21 cellular contexts compared by ENCODE assay signal in the genomic region with DNA sequence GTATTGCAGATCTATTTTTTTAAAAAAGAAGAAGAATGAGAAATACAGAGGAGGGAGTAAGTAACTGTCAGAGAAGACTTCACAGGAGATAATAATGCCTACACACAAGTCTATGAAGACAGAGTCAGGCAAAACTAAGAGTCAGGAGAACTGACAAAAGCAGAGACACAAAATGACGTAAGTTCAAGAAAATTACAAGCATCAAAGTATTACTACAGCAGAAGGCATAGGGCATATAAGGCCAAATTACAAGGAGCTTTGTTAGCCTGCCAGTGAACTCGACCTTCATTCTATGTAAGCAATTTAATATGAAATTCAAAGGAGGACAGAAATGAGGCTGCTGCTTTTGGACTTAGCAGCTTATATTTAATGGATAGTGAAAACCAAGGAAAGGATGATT. TPM values are rescaled to one million over a fixed set of nuclear protein-coding genes. Genes with fewer than 3 reads are reported as not detected.
DNase-seq lines count a peak whose midpoint lies in the region; ATAC-seq and TF ChIP-seq lines count a peak whose summit lies in the region.
"Had no signal": no experiment of that assay in that cellular context is flagged by ENCODE, and none has a peak within 500 bp of the region (broad histone marks: within the 10 kb centered on the region; RNA-seq: fewer than 3 reads in every experiment).

No MANE protein-coding gene starts in this region.

- no peak for TF ChIP-seq POLR2A in right lobe of liver (IDR thresholded peaks at IDR 0.05)

- no peaks in the 10 kb centered on the region for H3K4me1 ChIP-seq in right lobe of liver
- H3K4me1 ChIP-seq: BE2C had no signal

- H3K27ac ChIP-seq in right lobe of liver = no peak overlapping the region
- H3K27ac ChIP-seq: SK-N-MC had no signal

- no peaks in the 10 kb centered on the region for H3K36me3 ChIP-seq in right lobe of liver
- H3K36me3 ChIP-seq: BE2C had no signal

- DNase-seq in activated naive CD8-positive, alpha-beta T cell treated with anti-CD3 and anti-CD28 coated beads for 36 hours = no peak
- DNase-seq in central memory CD8-positive, alpha-beta T cell (ENCODE audit: low spot score in 2 of 2) = no peak
- DNase-seq in fibroblast of pulmonary artery (ENCODE audit: low read depth) (peak; percentile 4), GM13976 (ENCODE audit: low spot score) (no peak), right lobe of liver (no peak)
- DNase-seq: 8988T; BE2C; Calu3; CD8-positive, alpha-beta T cell; DMS53; KBM-7; NCI-H1417 treated with DMSO at 0.1 percent for 48 hours; NCI-H187 treated with DMSO at 0.1 percent for 48 hours; NCI-H2227 treated with DMSO at 0.1 percent for 48 hours; NCI-H524 treated with DMSO at 0.1 percent for 48 hours; SHP77 had no signal

- H3K27ac Mint-ChIP-seq in activated naive CD8-positive, alpha-beta T cell = peak overlapping the region; percentile 13
- H3K27ac Mint-ChIP-seq in activated naive CD8-positive, alpha-beta T cell treated with anti-CD3 and anti-CD28 coated beads for 36 hours = no peak overlapping the region
- peak overlapping the region; percentile 45 for H3K27ac Mint-ChIP-seq in central memory CD8-positive, alpha-beta T cell (ENCODE audit: low read depth)
- H3K27ac Mint-ChIP-seq: CD8-positive, alpha-beta T cell; GM23338 had no signal

- ATAC-seq in central memory CD8-positive, alpha-beta T cell (replicated peaks; ENCODE audit: extremely low read depth, poor library complexity, severe bottlenecking) = no peak
- ATAC-seq in HG03175 (IDR thresholded peaks at IDR 0.05; ENCODE audit: unreplicated experiment) (no peak), right lobe of liver (no peak), HG03095 (IDR thresholded peaks at IDR 0.05; ENCODE audit: unreplicated experiment) (no peak)
- ATAC-seq: CD8-positive, alpha-beta T cell; GM23338 had no signal

- no peak overlapping the region for H3K4me3 ChIP-seq in fibroblast of pulmonary artery (replicated peaks; ENCODE audit: low read depth, low read length)
- no peak overlapping the region for H3K4me3 ChIP-seq in right lobe of liver
- H3K4me3 ChIP-seq: GM23338, SK-N-MC had no signal

- H3K4me3 Mint-ChIP-seq in activated naive CD8-positive, alpha-beta T cell = no peak overlapping the region
- no peak overlapping the region for H3K4me3 Mint-ChIP-seq in activated naive CD8-positive, alpha-beta T cell treated with anti-CD3 and anti-CD28 coated beads for 36 hours
- H3K4me3 Mint-ChIP-seq in central memory CD8-positive, alpha-beta T cell = no peak overlapping the region
- H3K4me3 Mint-ChIP-seq: CD8-positive, alpha-beta T cell; GM23338 had no signal

- no peaks in the 10 kb centered on the region for H3K27me3 ChIP-seq in right lobe of liver
- H3K27me3 ChIP-seq: BE2C had no signal

- intact Hi-C loops in right lobe of liver (cut with DNase I) = loop anchor here in 1 of 2 donors (10.0 kb wide), 1 partner anchor 98 kb away; no protein-coding TSS in a partner anchor

- no peaks in the 10 kb centered on the region for H3K27me3 Mint-ChIP-seq in activated naive CD8-positive, alpha-beta T cell
- no peaks in the 10 kb centered on the region for H3K27me3 Mint-ChIP-seq in activated naive CD8-positive, alpha-beta T cell treated with anti-CD3 and anti-CD28 coated beads for 36 hours
- no peaks in the 10 kb centered on the region for H3K27me3 Mint-ChIP-seq in central memory CD8-positive, alpha-beta T cell

- TF ChIP-seq CTCF in fibroblast of pulmonary artery (IDR thresholded peaks at IDR 0.05; ENCODE audit: low read length, missing control alignments) (no peak), GM13976 (IDR thresholded peaks at IDR 0.05; ENCODE audit: borderline replicate concordance, control extremely low read depth, extremely low read depth, insufficient read depth, missing control alignments) (no peak), right lobe of liver (IDR thresholded peaks at IDR 0.05) (no peak)

- peaks cover 29% of the 10 kb centered on the region for H3K4me1 Mint-ChIP-seq in activated naive CD8-positive, alpha-beta T cell (ENCODE audit: low read depth)
- H3K4me1 Mint-ChIP-seq in activated naive CD8-positive, alpha-beta T cell treated with anti-CD3 and anti-CD28 coated beads for 36 hours = peaks cover 33% of the 10 kb centered on the region
- peaks cover 25% of the 10 kb centered on the region for H3K4me1 Mint-ChIP-seq in central memory CD8-positive, alpha-beta T cell

- H3K36me3 Mint-ChIP-seq in activated naive CD8-positive, alpha-beta T cell = peaks cover 4% of the 10 kb centered on the region
- peaks cover 16% of the 10 kb centered on the region for H3K36me3 Mint-ChIP-seq in activated naive CD8-positive, alpha-beta T cell treated with anti-CD3 and anti-CD28 coated beads for 36 hours
- H3K36me3 Mint-ChIP-seq in central memory CD8-positive, alpha-beta T cell (ENCODE audit: insufficient read depth) = no peaks in the 10 kb centered on the region
- H3K36me3 Mint-ChIP-seq: CD8-positive, alpha-beta T cell had no signal

- no peaks in the 10 kb centered on the region for H3K9me3 ChIP-seq in right lobe of liver
- H3K9me3 ChIP-seq: BE2C had no signal

- in situ Hi-C loops in GM13976 (cut with MboI; ENCODE audit: low sequenced_read_pairs, unreplicated experiment) = no loop called here

- H3K9me3 Mint-ChIP-seq in activated naive CD8-positive, alpha-beta T cell (ENCODE audit: low read depth) = no peaks in the 10 kb centered on the region
- peaks cover 2% of the 10 kb centered on the region for H3K9me3 Mint-ChIP-seq in activated naive CD8-positive, alpha-beta T cell treated with anti-CD3 and anti-CD28 coated beads for 36 hours
- no peaks in the 10 kb centered on the region for H3K9me3 Mint-ChIP-seq in central memory CD8-positive, alpha-beta T cell
- H3K9me3 Mint-ChIP-seq: CD8-positive, alpha-beta T cell; GM23338 had no signal

- 63% methylated on average over 2 of the region's 2 CpGs for WGBS in right lobe of liver (ENCODE audit: insufficient coverage, low coverage, low lambda C conversion rate, missing lambda C conversion rate)

RNA-seq across cellular contexts. Expression of a gene that starts 23.7 kb away (rescaled TPM):
- 10 to 100 TPM; 83.7 to 88.5 TPM for total RNA-seq in activated naive CD8-positive, alpha-beta T cell treated with anti-CD3 and anti-CD28 coated beads for 36 hours
- 10 to 100 TPM; 24.1 to 32.4 (median 31.6) TPM for total RNA-seq in right lobe of liver

RNA-seq across cellular contexts. Expression of a gene that starts 33.7 kb away (rescaled TPM):
- total RNA-seq in activated naive CD8-positive, alpha-beta T cell treated with anti-CD3 and anti-CD28 coated beads for 36 hours = 10 to 100 TPM; 13.0 to 13.6 TPM
- total RNA-seq in right lobe of liver = 1 to 10 TPM; 1.2 to 6.7 (median 3.1) TPM
- total RNA-seq: GM23338 had no signal
